34 cellular contexts compared by ENCODE assay signal in genomic region chr20:62987114-62987513, GRCh38. TPM values are rescaled to one million over a fixed set of nuclear protein-coding genes. Genes with fewer than 3 reads are reported as not detected.
"Had no signal": no experiment of that assay in that cellular context is flagged by ENCODE, and none has a peak within 500 bp of the region (broad histone marks: within the 10 kb centered on the region; RNA-seq: fewer than 3 reads in every experiment).

No MANE protein-coding gene starts in this region.

- H3K27ac ChIP-seq: adrenal gland, body of pancreas, breast epithelium, SJCRH30, SK-N-MC had no signal

- FAIRE-seq: astrocyte, TTC549 had no signal

- ATAC-seq: activated CD4-positive, alpha-beta T cell treated with anti-CD3 and anti-CD28 coated beads for 36 hours; activated CD4-positive, CD25-positive, alpha-beta regulatory T cell treated with anti-CD3 and anti-CD28 coated beads, Interleukin-2, amount 50 U/mL, for 24 hours; activated CD8-positive, alpha-beta T cell treated with anti-CD3 and anti-CD28 coated beads, Interleukin-2, amount 10 ng/mL, durations not matched to agents 7 days and 5 days; activated naive CD4-positive, alpha-beta T cell treated with anti-CD3 and anti-CD28 coated beads, Interleukin-2, amount 50 U/mL, for 72 hours; body of pancreas; Panc1; WTC11 had no signal

- H3K9me3 ChIP-seq: adrenal gland, body of pancreas, breast epithelium, SJCRH30 had no signal

- H3K4me1 ChIP-seq: adrenal gland, body of pancreas, breast epithelium had no signal

- DNase-seq: activated CD4-positive, alpha-beta T cell treated with anti-CD3 and anti-CD28 coated beads for 36 hours; activated CD4-positive, alpha-beta T cell treated with anti-CD3 and anti-CD28 coated beads, Interleukin-2, amount 10 ng/mL, durations not matched to agents 7 days and 5 days; activated CD4-positive, alpha-beta T cell treated with anti-CD3 and anti-CD28 coated beads, Interleukin-2, amount 50 U/mL, for 48 hours; activated CD8-positive, alpha-beta T cell treated with anti-CD3 and anti-CD28 coated beads, Interleukin-2, amount 10 ng/mL, durations not matched to agents 7 days and 5 days; activated gamma-delta T cell treated with Interleukin-2 at 50 U/mL for 16 hours; activated naive CD4-positive, alpha-beta T cell treated with anti-CD3 and anti-CD28 coated beads for 36 hours; activated T-cell treated with anti-CD3 and anti-CD28 coated beads, Interleukin-2, amount 50 U/mL, for 24 hours; adrenal gland; body of pancreas; Karpas-422; NCI-H1105; NCI-H146; NCI-H187; NCI-H2029 treated with DMSO at 0.1 percent for 48 hours; NCI-H2107; NCI-H2171; NCI-H446; NCI-H510A treated with DMSO at 0.1 percent for 48 hours; NCI-H526 treated with DMSO at 0.1 percent for 48 hours; NCI-H774; SHP77; SJCRH30 had no signal

- H3K36me3 ChIP-seq: adrenal gland, breast epithelium, SJCRH30 had no signal

- H3K4me3 ChIP-seq: adrenal gland, body of pancreas, breast epithelium, SJCRH30, SK-N-MC had no signal

- H3K27me3 ChIP-seq: body of pancreas had no signal

RNA-seq across cellular contexts. Expression of gene BHLHE23, which starts 19.6 kb away (rescaled TPM):
- total RNA-seq: activated CD4-positive, alpha-beta T cell treated with anti-CD3 and anti-CD28 coated beads for 36 hours; activated CD4-positive, alpha-beta T cell treated with anti-CD3 and anti-CD28 coated beads, Interleukin-2, amount 10 ng/mL, durations not matched to agents 7 days and 5 days; activated CD8-positive, alpha-beta T cell treated with anti-CD3 and anti-CD28 coated beads, Interleukin-2, amount 10 ng/mL, durations not matched to agents 7 days and 5 days; activated naive CD4-positive, alpha-beta T cell treated with anti-CD3 and anti-CD28 coated beads for 36 hours; activated naive CD4-positive, alpha-beta T cell treated with anti-CD3 and anti-CD28 coated beads, Interleukin-2, amount 50 U/mL, for 72 hours; activated T-helper 2 cell treated with anti-CD3 and anti-CD28 coated beads, Interferon-gamma antibody, Interleukin-2, Interleukin-4, amounts not matched to agents 10 μg/mL and 5 μg/mL and 100 μg/mL, durations not matched to agents 14 hours and 24 hours and 36 hours; adrenal gland; astrocyte; body of pancreas; breast epithelium; cardiac septum; MCF 10A; RPMI7951; SJCRH30 had no signal
- polyA plus RNA-seq: adrenal gland had no signal
